In the genomic region with DNA sequence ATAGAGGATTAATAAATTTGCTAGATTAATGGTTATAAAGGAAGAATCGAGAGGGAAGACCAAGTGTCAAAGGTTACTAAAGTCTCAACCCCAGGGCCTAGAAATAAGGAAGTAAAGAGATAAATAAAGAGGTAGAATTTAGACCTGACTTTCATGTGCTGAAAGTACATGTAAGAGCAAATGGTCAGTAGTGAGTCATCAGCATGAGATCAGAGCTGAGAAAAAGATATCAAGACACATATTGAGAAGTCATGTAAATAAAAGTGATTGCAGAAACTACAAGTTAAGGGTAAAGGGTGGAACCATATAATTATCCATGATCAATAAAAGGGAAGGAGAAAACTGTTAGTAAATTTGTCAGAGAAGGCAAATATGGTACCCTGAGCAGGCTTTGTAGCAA, we compare ENCODE assay signal across 34 cellular contexts. TPM values are rescaled to one million over a fixed set of nuclear protein-coding genes. Genes with fewer than 3 reads are reported as not detected.
"Had no signal": no experiment of that assay in that cellular context is flagged by ENCODE, and none has a peak within 500 bp of the region (broad histone marks: within the 10 kb centered on the region; RNA-seq: fewer than 3 reads in every experiment).

No MANE protein-coding gene starts in this region.

- DNase-seq: activated CD4-positive, alpha-beta T cell treated with anti-CD3 and anti-CD28 coated beads for 4 hours; activated CD4-positive, alpha-beta T cell treated with anti-CD3 and anti-CD28 coated beads, Interleukin-2, amount 50 U/mL, for 48 hours; activated CD4-positive, CD25-positive, alpha-beta regulatory T cell; activated CD8-positive, alpha-beta memory T cell treated with anti-CD3 and anti-CD28 coated beads, Interleukin-2, amount 50 U/mL, for 48 hours; activated naive CD4-positive, alpha-beta T cell; activated naive CD8-positive, alpha-beta T cell treated with anti-CD3 and anti-CD28 coated beads for 36 hours; activated T-cell treated with anti-CD3 and anti-CD28 coated beads, Interleukin-2, amount 50 U/mL, for 4 hours; amniotic stem cell; body of pancreas; effector CD8-positive, alpha-beta T cell; glutamatergic neuron; immature natural killer cell; kidney glomerular epithelial cell; left ventricle myocardium inferior; naive thymus-derived CD8-positive, alpha-beta T cell; posterior cingulate gyrus; stimulated activated CD4-positive, alpha-beta T cell treated with anti-CD3 and anti-CD28 coated beads, Interleukin-4, amount 100 ng/mL, for 4 hours; stimulated activated naive CD8-positive, alpha-beta T cell treated with anti-CD3 and anti-CD28 coated beads, Interleukin-15, Interleukin-2, amounts not matched to agents 100 U/mL and 50 U/mL, for 24 hours; T-cell; upper lobe of right lung had no signal

- H3K27ac Mint-ChIP-seq: activated naive CD8-positive, alpha-beta T cell treated with anti-CD3 and anti-CD28 coated beads for 36 hours; activated T-helper 2 cell treated with anti-CD3 and anti-CD28 coated beads, Interferon-gamma antibody, Interleukin-2, Interleukin-4, amounts not matched to agents 10 μg/mL and 5 μg/mL and 100 μg/mL, durations not matched to agents 14 hours and 24 hours and 36 hours; dendritic cell treated with granulocyte-macrophage colony-stimulating factor and Interleukin-4, amounts not matched to agents 40 ng/mL and 50 ng/mL, for 4 days; immature natural killer cell; mesothelial cell of epicardium; naive thymus-derived CD8-positive, alpha-beta T cell; neural progenitor cell; T-cell had no signal

- H3K4me3 ChIP-seq: body of pancreas, hepatocyte, left ventricle myocardium inferior, neural progenitor cell, upper lobe of right lung had no signal

- H3K27ac ChIP-seq: body of pancreas, hepatocyte, left ventricle myocardium inferior, neural progenitor cell, upper lobe of right lung had no signal

- H3K4me2 ChIP-seq: hepatocyte, neural progenitor cell had no signal

- H3K4me1 ChIP-seq: body of pancreas, left ventricle myocardium inferior, neural progenitor cell, upper lobe of right lung had no signal

- H3K4me1 Mint-ChIP-seq: activated naive CD8-positive, alpha-beta T cell treated with anti-CD3 and anti-CD28 coated beads for 36 hours; immature natural killer cell; mesothelial cell of epicardium; naive thymus-derived CD8-positive, alpha-beta T cell; T-cell had no signal

- H3K9me3 ChIP-seq: body of pancreas, upper lobe of right lung had no signal

- H3K36me3 Mint-ChIP-seq: activated naive CD8-positive, alpha-beta T cell treated with anti-CD3 and anti-CD28 coated beads for 36 hours; immature natural killer cell; mesothelial cell of epicardium; neural progenitor cell; T-cell had no signal

- H2AFZ ChIP-seq: hepatocyte, neural progenitor cell had no signal

- ATAC-seq: activated T-cell treated with anti-CD3 and anti-CD28 coated beads, Interleukin-2, amount 50 U/mL, for 4 hours; body of pancreas; naive thymus-derived CD8-positive, alpha-beta T cell; stimulated activated naive CD8-positive, alpha-beta T cell treated with anti-CD3 and anti-CD28 coated beads, Interleukin-15, Interleukin-2, amounts not matched to agents 100 U/mL and 50 U/mL, for 24 hours; T-cell; upper lobe of right lung had no signal

- H3K9ac ChIP-seq: neural progenitor cell had no signal

- H3K27me3 Mint-ChIP-seq: dendritic cell treated with granulocyte-macrophage colony-stimulating factor and Interleukin-4, amounts not matched to agents 40 ng/mL and 50 ng/mL, for 4 days had no signal

- H3K9me3 Mint-ChIP-seq: activated T-helper 2 cell treated with anti-CD3 and anti-CD28 coated beads, Interferon-gamma antibody, Interleukin-2, Interleukin-4, amounts not matched to agents 10 μg/mL and 5 μg/mL and 100 μg/mL, durations not matched to agents 14 hours and 24 hours and 36 hours; dendritic cell treated with granulocyte-macrophage colony-stimulating factor and Interleukin-4, amounts not matched to agents 40 ng/mL and 50 ng/mL, for 4 days had no signal

- H3K27me3 ChIP-seq: body of pancreas, hepatocyte, upper lobe of right lung had no signal

- H3K4me3 Mint-ChIP-seq: activated naive CD8-positive, alpha-beta T cell treated with anti-CD3 and anti-CD28 coated beads for 36 hours; activated T-cell treated with anti-CD3 and anti-CD28 coated beads, Interleukin-2, amount 50 U/mL, for 4 hours; dendritic cell treated with granulocyte-macrophage colony-stimulating factor and Interleukin-4, amounts not matched to agents 40 ng/mL and 50 ng/mL, for 4 days; immature natural killer cell; mesothelial cell of epicardium; naive thymus-derived CD8-positive, alpha-beta T cell; neural progenitor cell; T-cell had no signal

- H3K36me3 ChIP-seq: left ventricle myocardium inferior, neural progenitor cell, upper lobe of right lung had no signal

RNA-seq across cellular contexts. Expression of gene OR8B8, which starts 1.4 kb away (rescaled TPM):
- total RNA-seq: activated CD8-positive, alpha-beta memory T cell treated with anti-CD3 and anti-CD28 coated beads for 36 hours; activated naive CD8-positive, alpha-beta T cell treated with anti-CD3 and anti-CD28 coated beads for 36 hours; activated T-cell treated with anti-CD3 and anti-CD28 coated beads, Interleukin-2, amount 50 U/mL, for 4 hours; activated T-helper 2 cell treated with anti-CD3 and anti-CD28 coated beads, Interferon-gamma antibody, Interleukin-2, Interleukin-4, amounts not matched to agents 10 μg/mL and 5 μg/mL and 100 μg/mL, durations not matched to agents 14 hours and 24 hours and 36 hours; body of pancreas; cardiac septum; chondrocyte; frontal cortex; hepatocyte; left ventricle myocardium inferior; lung microvascular endothelial cell; mesothelial cell of epicardium; naive thymus-derived CD8-positive, alpha-beta T cell; omental fat pad; subcutaneous adipose tissue; T-cell; upper lobe of right lung had no signal
- polyA plus RNA-seq: esophagus; hepatocyte; immature natural killer cell; naive thymus-derived CD8-positive, alpha-beta T cell had no signal

RNA-seq across cellular contexts. Expression of gene OR8B4, which starts 22.3 kb away (rescaled TPM):
- total RNA-seq: activated CD8-positive, alpha-beta memory T cell treated with anti-CD3 and anti-CD28 coated beads for 36 hours; activated naive CD8-positive, alpha-beta T cell treated with anti-CD3 and anti-CD28 coated beads for 36 hours; activated T-cell treated with anti-CD3 and anti-CD28 coated beads, Interleukin-2, amount 50 U/mL, for 4 hours; activated T-helper 2 cell treated with anti-CD3 and anti-CD28 coated beads, Interferon-gamma antibody, Interleukin-2, Interleukin-4, amounts not matched to agents 10 μg/mL and 5 μg/mL and 100 μg/mL, durations not matched to agents 14 hours and 24 hours and 36 hours; body of pancreas; cardiac septum; chondrocyte; frontal cortex; hepatocyte; left ventricle myocardium inferior; lung microvascular endothelial cell; mesothelial cell of epicardium; naive thymus-derived CD8-positive, alpha-beta T cell; omental fat pad; subcutaneous adipose tissue; T-cell; upper lobe of right lung had no signal
- polyA plus RNA-seq: esophagus; hepatocyte; immature natural killer cell; naive thymus-derived CD8-positive, alpha-beta T cell; thymus had no signal

RNA-seq across cellular contexts. Expression of gene OR8B3, which starts 48.1 kb away (rescaled TPM):
- total RNA-seq: activated CD8-positive, alpha-beta memory T cell treated with anti-CD3 and anti-CD28 coated beads for 36 hours; activated naive CD8-positive, alpha-beta T cell treated with anti-CD3 and anti-CD28 coated beads for 36 hours; activated T-cell treated with anti-CD3 and anti-CD28 coated beads, Interleukin-2, amount 50 U/mL, for 4 hours; activated T-helper 2 cell treated with anti-CD3 and anti-CD28 coated beads, Interferon-gamma antibody, Interleukin-2, Interleukin-4, amounts not matched to agents 10 μg/mL and 5 μg/mL and 100 μg/mL, durations not matched to agents 14 hours and 24 hours and 36 hours; body of pancreas; cardiac septum; chondrocyte; frontal cortex; hepatocyte; left ventricle myocardium inferior; lung microvascular endothelial cell; mesothelial cell of epicardium; naive thymus-derived CD8-positive, alpha-beta T cell; omental fat pad; subcutaneous adipose tissue; T-cell; upper lobe of right lung had no signal
- polyA plus RNA-seq: esophagus; hepatocyte; immature natural killer cell; naive thymus-derived CD8-positive, alpha-beta T cell; thymus had no signal
